ENCODE assay signal across 17 cellular contexts in the genomic region with DNA sequence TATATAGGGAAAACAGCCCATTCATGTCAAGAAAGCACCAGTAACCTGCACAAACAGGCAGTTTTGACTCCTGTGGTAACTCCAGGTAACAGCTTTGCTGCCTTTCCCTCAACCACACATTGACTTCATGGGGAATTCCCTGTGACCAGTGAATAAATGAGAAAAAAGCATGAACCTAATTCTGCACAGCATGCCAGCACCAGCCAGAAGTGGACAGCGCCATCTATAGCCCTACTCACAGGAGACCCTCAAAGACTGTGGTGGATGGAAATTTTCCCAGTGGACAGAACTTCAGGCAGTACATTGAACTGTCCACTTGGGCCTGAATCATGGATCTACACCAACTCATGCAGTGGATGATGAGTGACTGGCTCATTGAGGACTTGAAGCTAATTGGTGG.
DNase-seq lines count a peak whose midpoint lies in the region; ATAC-seq, FAIRE-seq and TF ChIP-seq lines count a peak whose summit lies in the region.
"Had no signal": no experiment of that assay in that cellular context is flagged by ENCODE, and none has a peak within 500 bp of the region (broad histone marks: within the 10 kb centered on the region; RNA-seq: fewer than 3 reads in every experiment).

No MANE protein-coding gene starts in this region.

- H2AFZ ChIP-seq in keratinocyte (ENCODE audit: control insufficient read depth, low read length): no peak overlapping the region

- intact Hi-C loops in colonic mucosa (cut with DNase I): no loop called here

- no peak for ATAC-seq in GM19351 (IDR thresholded peaks at IDR 0.05; ENCODE audit: unreplicated experiment)
- ATAC-seq: heart right ventricle; left ventricle myocardium superior; naive thymus-derived CD8-positive, alpha-beta T cell; stimulated activated effector memory CD8-positive, alpha-beta T cell treated with anti-CD3 and anti-CD28 coated beads, Interleukin-12 subunit alpha, Interleukin-12 subunit beta, amount 100 ng/mL, for 72 hours had no signal

- peak in 2 of 3 experiments; percentile 17 to 41 for TF ChIP-seq CTCF in keratinocyte (optimal IDR thresholded peaks at IDR 0.05 in 1 of 3, IDR thresholded peaks at IDR 0.05 in 1 of 3, conservative IDR thresholded peaks at IDR 0.05 in 1 of 3; ENCODE audit: extremely low read depth in 1 of 3, insufficient read depth in 2 of 3, low read length in 3 of 3)
- no peak for TF ChIP-seq CTCF in colonic mucosa (IDR thresholded peaks at IDR 0.05)

- H3K9ac ChIP-seq in keratinocyte (ENCODE audit: control insufficient read depth, extremely low read depth, insufficient read depth, low read length) (no peak overlapping the region), colonic mucosa (ENCODE audit: low read depth in 2 of 2, low read length in 2 of 2) (no peak overlapping the region)

- peak; percentile 27 for DNase-seq in COR-L47 (lab: John Stamatoyannopoulos, UW)
- DNase-seq in HCEC 1CT: peak; percentile 14
- DNase-seq in RKO (ENCODE audit: low spot score): peak; percentile 1
- DNase-seq in keratinocyte (ENCODE audit: low read depth, low spot score): no peak
- no peak for DNase-seq in NCI-H2107 (lab: John Stamatoyannopoulos, UW)
- DNase-seq in Ammon's horn (ENCODE audit: low spot score): no peak
- DNase-seq in colonic mucosa: no peak
- DNase-seq: GOT3; heart right ventricle; left ventricle myocardium superior; naive thymus-derived CD8-positive, alpha-beta T cell; Right ventricle myocardium superior; stimulated activated CD4-positive, alpha-beta T cell treated with anti-CD3 and anti-CD28 coated beads, Interleukin-4, amount 100 ng/mL, for 1 hour had no signal

- no peaks in the 10 kb centered on the region for H3K9me1 ChIP-seq in keratinocyte (ENCODE audit: control insufficient read depth, extremely low read depth, insufficient read depth, low read length)

- dilution Hi-C loops in keratinocyte (cut with MboI; ENCODE audit: extremely low pct_ligation_motif_present, low sequenced_read_pairs): no loop called here

- H3K79me2 ChIP-seq in keratinocyte (ENCODE audit: control insufficient read depth, insufficient read depth, low read length): no peaks in the 10 kb centered on the region

- H3K9me3 ChIP-seq in keratinocyte (ENCODE audit: control insufficient read depth, low read depth, low read length) (no peaks in the 10 kb centered on the region), colonic mucosa (no peaks in the 10 kb centered on the region)
- H3K9me3 ChIP-seq: right atrium auricular region had no signal

- no peak overlapping the region for H3K4me3 ChIP-seq in keratinocyte (ENCODE audit: control insufficient read depth in 2 of 3, extremely low read depth in 1 of 3, insufficient read depth in 2 of 3, low read depth in 1 of 3, low read length in 3 of 3)
- H3K4me3 ChIP-seq in colonic mucosa: no peak overlapping the region
- H3K4me3 ChIP-seq: heart right ventricle, right atrium auricular region had no signal

- H3K27ac ChIP-seq in keratinocyte (ENCODE audit: control insufficient read depth, insufficient read depth, low read length) (no peak overlapping the region), colonic mucosa (no peak overlapping the region)
- H3K27ac ChIP-seq: C4-2B, heart right ventricle, right atrium auricular region had no signal

- H3K4me2 ChIP-seq in keratinocyte (ENCODE audit: control insufficient read depth, extremely low read depth, insufficient read depth, low read depth, low read length): no peak overlapping the region

- no peaks in the 10 kb centered on the region for H4K20me1 ChIP-seq in keratinocyte (ENCODE audit: control insufficient read depth, extremely low read depth, insufficient read depth, low read length)

- H3K4me1 ChIP-seq in keratinocyte (ENCODE audit: control insufficient read depth, extremely low read depth, insufficient read depth, low read length): peaks cover 11% of the 10 kb centered on the region
- H3K4me1 ChIP-seq in colonic mucosa: no peaks in the 10 kb centered on the region
- H3K4me1 ChIP-seq: heart right ventricle, right atrium auricular region had no signal

- no peak for FAIRE-seq in keratinocyte (lab: Jason Lieb, UNC)

- H3K27me3 ChIP-seq in keratinocyte (ENCODE audit: control insufficient read depth, extremely low read depth, insufficient read depth, low read length) (peaks cover 4% of the 10 kb centered on the region), colonic mucosa (no peaks in the 10 kb centered on the region)
- H3K27me3 ChIP-seq: right atrium auricular region had no signal

- H3K36me3 ChIP-seq in keratinocyte (ENCODE audit: control insufficient read depth in 2 of 2, extremely low read depth in 1 of 2, insufficient read depth in 2 of 2, low read length in 2 of 2): no peaks in the 10 kb centered on the region
- H3K36me3 ChIP-seq in colonic mucosa: no peaks in the 10 kb centered on the region
- H3K36me3 ChIP-seq: heart right ventricle, right atrium auricular region had no signal

Comparison
In these comparisons a context has a peak if more than half of its experiments do, and no peak if none do; other contexts are left out.
1. DNase-seq: peak in COR-L47 (single experiment), HCEC 1CT (single experiment) and RKO (single experiment); none in keratinocyte (single experiment), NCI-H2107 (single experiment), Ammon's horn (single experiment) and colonic mucosa (single experiment).